In genomic region chr12:64680235-64680634, GRCh38 we compare ENCODE assay signal across 8 cellular contexts.
A peak's percentile ranks its signal among the peaks of the same experiment; 100 is the strongest.
DNase-seq lines count a peak whose midpoint lies in the region; ATAC-seq and TF ChIP-seq lines count a peak whose summit lies in the region.

No MANE protein-coding gene starts in this region.

- no peak for ATAC-seq in activated T-cell treated with anti-CD3 and anti-CD28 coated beads, Interleukin-2, amount 50 U/mL, for 4 hours
- ATAC-seq in left lung (peak; percentile 68), HG03025 (IDR thresholded peaks at IDR 0.05; ENCODE audit: low FRiP score, unreplicated experiment) (no peak), GM18861 (IDR thresholded peaks at IDR 0.05; ENCODE audit: unreplicated experiment) (no peak)

- peaks cover 4% of the 10 kb centered on the region for H3K36me3 Mint-ChIP-seq in activated T-cell treated with anti-CD3 and anti-CD28 coated beads, Interleukin-2, amount 50 U/mL, for 4 hours (ENCODE audit: insufficient read depth)
- H3K36me3 Mint-ChIP-seq in activated T-helper 2 cell treated with anti-CD3 and anti-CD28 coated beads, Interferon-gamma antibody, Interleukin-2, Interleukin-4, amounts not matched to agents 10 μg/mL and 5 μg/mL and 100 μg/mL, durations not matched to agents 14 hours and 24 hours and 36 hours (ENCODE audit: low read depth) = peaks cover 23% of the 10 kb centered on the region
- peaks cover 5% of the 10 kb centered on the region for H3K36me3 Mint-ChIP-seq in type B pancreatic cell

- TF ChIP-seq CTCF in left lung (IDR thresholded peaks at IDR 0.05) = no peak
- no peak for TF ChIP-seq CTCF in type B pancreatic cell (conservative IDR thresholded peaks at IDR 0.05)

- no peak overlapping the region for H3K4me3 ChIP-seq in left lung

- H3K9me3 Mint-ChIP-seq in activated T-cell treated with anti-CD3 and anti-CD28 coated beads, Interleukin-2, amount 50 U/mL, for 4 hours = no peaks in the 10 kb centered on the region
- no peaks in the 10 kb centered on the region for H3K9me3 Mint-ChIP-seq in activated T-helper 2 cell treated with anti-CD3 and anti-CD28 coated beads, Interferon-gamma antibody, Interleukin-2, Interleukin-4, amounts not matched to agents 10 μg/mL and 5 μg/mL and 100 μg/mL, durations not matched to agents 14 hours and 24 hours and 36 hours
- peaks cover 4% of the 10 kb centered on the region for H3K9me3 Mint-ChIP-seq in type B pancreatic cell

- DNase-seq in activated T-cell treated with anti-CD3 and anti-CD28 coated beads, Interleukin-2, amount 50 U/mL, for 4 hours = no peak
- no peak for DNase-seq in activated T-cell treated with anti-CD3 and anti-CD28 coated beads, Interleukin-2, amount 50 U/mL, for 48 hours
- no peak for DNase-seq in activated T-helper 2 cell treated with anti-CD3 and anti-CD28 coated beads, Interferon-gamma antibody, Interleukin-2, Interleukin-4, amounts not matched to agents 10 μg/mL and 5 μg/mL and 100 μg/mL, durations not matched to agents 14 hours and 24 hours and 36 hours (ENCODE audit: low spot score)
- no peak for DNase-seq in left lung
- DNase-seq in type B pancreatic cell (ENCODE audit: extremely low spot score, unreplicated experiment) = no peak
- no peak for DNase-seq in stimulated activated naive CD4-positive, alpha-beta T cell treated with Interleukin-2 at 50 U/mL for 16 hours (lab: John Stamatoyannopoulos, UW)

- H3K9me3 ChIP-seq in left lung = no peaks in the 10 kb centered on the region

- no peaks in the 10 kb centered on the region for H3K27me3 ChIP-seq in left lung

- peak overlapping the region; percentile 72 for H3K27ac Mint-ChIP-seq in activated T-helper 2 cell treated with anti-CD3 and anti-CD28 coated beads, Interferon-gamma antibody, Interleukin-2, Interleukin-4, amounts not matched to agents 10 μg/mL and 5 μg/mL and 100 μg/mL, durations not matched to agents 14 hours and 24 hours and 36 hours
- H3K27ac Mint-ChIP-seq in type B pancreatic cell = peak overlapping the region; percentile 27

- intact Hi-C loops in activated T-helper 2 cell treated with anti-CD3 and anti-CD28 coated beads, Interferon-gamma antibody, Interleukin-2, Interleukin-4, amounts not matched to agents 10 μg/mL and 5 μg/mL and 100 μg/mL, durations not matched to agents 14 hours and 24 hours and 36 hours (cut with micrococcal nuclease) = loop anchor here (2.0 to 5.0 kb wide), 2 partner anchors 19 to 223 kb away; no protein-coding TSS in a partner anchor
- intact Hi-C loops in left lung (cut with DNase I) = loop anchor here (10.0 kb wide), 2 partner anchors 65 to 125 kb away; partner anchors contain the start of gene RASSF3 (in 1 of the 2)

- peak overlapping the region; percentile 73 to 78 for H3K27ac ChIP-seq in left lung

- H3K27me3 Mint-ChIP-seq in activated T-cell treated with anti-CD3 and anti-CD28 coated beads, Interleukin-2, amount 50 U/mL, for 4 hours (ENCODE audit: low read depth) = no peaks in the 10 kb centered on the region
- H3K27me3 Mint-ChIP-seq in activated T-helper 2 cell treated with anti-CD3 and anti-CD28 coated beads, Interferon-gamma antibody, Interleukin-2, Interleukin-4, amounts not matched to agents 10 μg/mL and 5 μg/mL and 100 μg/mL, durations not matched to agents 14 hours and 24 hours and 36 hours (ENCODE audit: low read depth) = no peaks in the 10 kb centered on the region
- no peaks in the 10 kb centered on the region for H3K27me3 Mint-ChIP-seq in type B pancreatic cell

- H3K4me1 Mint-ChIP-seq in activated T-cell treated with anti-CD3 and anti-CD28 coated beads, Interleukin-2, amount 50 U/mL, for 4 hours (ENCODE audit: low read depth) = peaks cover 96% of the 10 kb centered on the region
- H3K4me1 Mint-ChIP-seq in activated T-helper 2 cell treated with anti-CD3 and anti-CD28 coated beads, Interferon-gamma antibody, Interleukin-2, Interleukin-4, amounts not matched to agents 10 μg/mL and 5 μg/mL and 100 μg/mL, durations not matched to agents 14 hours and 24 hours and 36 hours (ENCODE audit: low read depth) = peaks cover 66% of the 10 kb centered on the region
- H3K4me1 Mint-ChIP-seq in type B pancreatic cell (ENCODE audit: unreplicated experiment) = peaks cover 50% of the 10 kb centered on the region

- peaks cover 0 to 6% of the 10 kb centered on the region in 2 donors for H3K36me3 ChIP-seq in left lung

- H3K4me3 Mint-ChIP-seq in activated T-cell treated with anti-CD3 and anti-CD28 coated beads, Interleukin-2, amount 50 U/mL, for 4 hours = peak overlapping the region; percentile 73
- H3K4me3 Mint-ChIP-seq in activated T-helper 2 cell treated with anti-CD3 and anti-CD28 coated beads, Interferon-gamma antibody, Interleukin-2, Interleukin-4, amounts not matched to agents 10 μg/mL and 5 μg/mL and 100 μg/mL, durations not matched to agents 14 hours and 24 hours and 36 hours (ENCODE audit: low read depth) = peak overlapping the region; percentile 34
- H3K4me3 Mint-ChIP-seq in type B pancreatic cell = no peak overlapping the region

- H3K4me1 ChIP-seq in left lung = peaks cover 20 to 100% of the 10 kb centered on the region in 2 donors
